Comparison of ENCODE assay signal across 9 cellular contexts in the genomic region with DNA sequence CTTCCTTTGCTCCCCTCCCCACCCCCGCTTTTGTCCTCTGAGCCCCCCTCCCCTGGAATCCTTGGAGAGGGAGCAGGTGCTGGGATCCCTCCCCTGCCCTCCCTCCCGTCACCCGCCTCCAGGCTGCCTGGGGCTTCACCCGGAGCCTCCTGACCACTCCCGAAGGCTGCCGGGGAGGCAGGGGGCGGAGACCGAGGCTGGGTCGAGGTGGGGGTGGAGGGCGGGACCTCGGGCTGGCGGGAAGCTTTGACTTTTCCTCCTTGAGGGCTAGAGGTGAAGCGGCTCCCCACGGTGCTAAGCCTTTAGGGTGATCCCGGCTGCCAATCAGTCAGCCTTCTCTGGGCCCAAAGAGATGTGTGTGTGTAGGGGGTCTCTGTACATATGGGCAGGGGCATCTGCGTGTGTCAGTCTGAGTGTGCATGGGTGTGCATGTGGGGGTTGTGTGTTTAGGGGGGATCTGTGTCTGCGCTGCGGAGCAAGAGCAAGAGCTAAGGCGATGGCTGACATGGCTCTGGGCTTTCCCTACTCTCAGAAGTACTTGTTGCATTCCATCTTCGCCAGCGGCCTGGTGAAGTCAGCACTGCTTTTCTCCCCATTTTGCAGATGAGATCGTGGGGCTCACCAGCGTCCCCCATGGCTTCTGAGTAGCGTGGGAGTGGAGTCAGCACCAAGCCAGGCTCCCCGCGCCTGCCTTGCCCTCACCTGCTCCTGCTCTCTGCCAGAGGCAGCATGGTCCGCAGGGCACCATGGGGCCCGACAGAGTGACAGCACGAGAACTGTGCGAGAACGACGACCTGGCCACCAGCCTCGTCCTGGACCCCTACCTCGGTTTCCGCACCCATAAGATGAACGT. TPM values are rescaled to one million over a fixed set of nuclear protein-coding genes. Genes with fewer than 3 reads are reported as not detected.
DNase-seq lines count a peak whose midpoint lies in the region; ATAC-seq and TF ChIP-seq lines count a peak whose summit lies in the region.
"Had no signal": no experiment of that assay in that cellular context is flagged by ENCODE, and none has a peak within 500 bp of the region (broad histone marks: within the 10 kb centered on the region; RNA-seq: fewer than 3 reads in every experiment).

No MANE protein-coding gene starts in this region.

- intact Hi-C loops in activated CD8-positive, alpha-beta T cell treated with anti-CD3 and anti-CD28 coated beads for 36 hours (cut with micrococcal nuclease), result no loop called here

- TF ChIP-seq CTCF in activated CD8-positive, alpha-beta T cell treated with anti-CD3 and anti-CD28 coated beads for 36 hours (IDR thresholded peaks at IDR 0.05), result no peak

- H3K27me3 Mint-ChIP-seq in activated CD8-positive, alpha-beta T cell treated with anti-CD3 and anti-CD28 coated beads for 36 hours, result peaks cover 2% of the 10 kb centered on the region
- peaks cover 16 to 27% (median 18%) of the 10 kb centered on the region in 3 donors for H3K27me3 Mint-ChIP-seq in naive B cell
- H3K27me3 Mint-ChIP-seq in stimulated activated naive CD8-positive, alpha-beta T cell treated with anti-CD3 and anti-CD28 coated beads, Interleukin-15, Interleukin-2, amounts not matched to agents 100 ng/mL and 50 ng/mL, for 24 hours, result no peaks in the 10 kb centered on the region

- H3K27ac Mint-ChIP-seq in activated CD8-positive, alpha-beta T cell treated with anti-CD3 and anti-CD28 coated beads for 36 hours, result peak overlapping the region; percentile 91
- H3K27ac Mint-ChIP-seq in naive B cell, result peak overlapping the region in 5 of 6 donors; percentile 72 to 98 (median 90)
- H3K27ac Mint-ChIP-seq in stimulated activated naive CD8-positive, alpha-beta T cell treated with anti-CD3 and anti-CD28 coated beads, Interleukin-15, Interleukin-2, amounts not matched to agents 100 ng/mL and 50 ng/mL, for 24 hours, result no peak overlapping the region

- H3K9me3 Mint-ChIP-seq in activated CD8-positive, alpha-beta T cell treated with anti-CD3 and anti-CD28 coated beads for 36 hours, result no peaks in the 10 kb centered on the region
- H3K9me3 Mint-ChIP-seq in naive B cell, result no peaks in the 10 kb centered on the region
- H3K9me3 Mint-ChIP-seq in stimulated activated naive CD8-positive, alpha-beta T cell treated with anti-CD3 and anti-CD28 coated beads, Interleukin-15, Interleukin-2, amounts not matched to agents 100 ng/mL and 50 ng/mL, for 24 hours, result no peaks in the 10 kb centered on the region

- peak; percentile 20 for DNase-seq in activated gamma-delta T cell treated with anti-CD3 and anti-CD28 coated beads, Interleukin-2, amount 50 U/mL, for 16 hours (ENCODE audit: low read depth)
- DNase-seq in activated gamma-delta T cell treated with Interleukin-2 at 50 U/mL for 16 hours, result no peak
- peak; percentile 16 for DNase-seq in NCI-H524 treated with DMSO at 0.1 percent for 48 hours (lab: John Stamatoyannopoulos, UW)
- DNase-seq in activated CD8-positive, alpha-beta T cell treated with anti-CD3 and anti-CD28 coated beads for 36 hours, result peak; percentile 80
- no peak for DNase-seq in epithelial cell of prostate (ENCODE audit: low read depth, low spot score)
- DNase-seq in naive B cell, result no peak

- peak overlapping the region; percentile 100 for H3K27ac ChIP-seq in epithelial cell of prostate

- peaks cover 18% of the 10 kb centered on the region for H3K36me3 Mint-ChIP-seq in activated CD8-positive, alpha-beta T cell treated with anti-CD3 and anti-CD28 coated beads for 36 hours (ENCODE audit: low read depth)
- no peaks in the 10 kb centered on the region for H3K36me3 Mint-ChIP-seq in naive B cell
- H3K36me3 Mint-ChIP-seq in stimulated activated naive CD8-positive, alpha-beta T cell treated with anti-CD3 and anti-CD28 coated beads, Interleukin-15, Interleukin-2, amounts not matched to agents 100 ng/mL and 50 ng/mL, for 24 hours (ENCODE audit: low read depth), result peaks cover 16% of the 10 kb centered on the region

- CTCF ChIA-PET in activated CD8-positive, alpha-beta T cell treated with anti-CD3 and anti-CD28 coated beads for 36 hours (lab: Charles Lee), result interaction anchor here (0.7 to 1.8 kb wide), 3 partner anchors 8 to 43 kb away, joined by 3 to 5 read pairs (median 3); a partner anchor contains a TSS

- no peak for ATAC-seq in activated CD8-positive, alpha-beta T cell treated with anti-CD3 and anti-CD28 coated beads for 36 hours
- ATAC-seq in naive B cell (ENCODE audit: low read depth in 2 of 2), result no peak
- ATAC-seq in HG02970 (IDR thresholded peaks at IDR 0.05; ENCODE audit: low FRiP score, unreplicated experiment), result no peak

- POLR2A ChIA-PET in activated CD8-positive, alpha-beta T cell treated with anti-CD3 and anti-CD28 coated beads for 36 hours (lab: Charles Lee), result interaction anchor here (0.6 to 1.7 kb wide), 3 partner anchors 42 to 82 kb away, joined by 3 to 6 read pairs (median 3); a partner anchor contains a TSS

- H3K4me3 Mint-ChIP-seq in activated CD8-positive, alpha-beta T cell treated with anti-CD3 and anti-CD28 coated beads for 36 hours, result peak overlapping the region; percentile 90
- peak overlapping the region; percentile 78 to 97 (median 86) for H3K4me3 Mint-ChIP-seq in naive B cell
- H3K4me3 Mint-ChIP-seq in stimulated activated naive CD8-positive, alpha-beta T cell treated with anti-CD3 and anti-CD28 coated beads, Interleukin-15, Interleukin-2, amounts not matched to agents 100 ng/mL and 50 ng/mL, for 24 hours, result peak overlapping the region; percentile 87

- peaks cover 12% of the 10 kb centered on the region for H3K4me1 Mint-ChIP-seq in activated CD8-positive, alpha-beta T cell treated with anti-CD3 and anti-CD28 coated beads for 36 hours (ENCODE audit: low read depth)
- H3K4me1 Mint-ChIP-seq in naive B cell, result peaks cover 26 to 28% (median 26%) of the 10 kb centered on the region in 3 donors
- H3K4me1 Mint-ChIP-seq in stimulated activated naive CD8-positive, alpha-beta T cell treated with anti-CD3 and anti-CD28 coated beads, Interleukin-15, Interleukin-2, amounts not matched to agents 100 ng/mL and 50 ng/mL, for 24 hours (ENCODE audit: low read depth), result peaks cover 21% of the 10 kb centered on the region

RNA-seq across cellular contexts. Expression of a gene that starts 1.7 kb away (rescaled TPM):
- total RNA-seq in activated CD8-positive, alpha-beta T cell treated with anti-CD3 and anti-CD28 coated beads for 36 hours, result 10 to 100 TPM; 32.6 to 33.1 TPM
- polyA plus RNA-seq in naive B cell (ENCODE audit: low read depth in 6 of 6), result 1 to 10 TPM in 4 of 6 donors, under 1 TPM in 1, not detected in 1; 0.83 to 2.4 (median 1.3) TPM

RNA-seq across cellular contexts. Expression of a gene that starts 13.1 kb away (rescaled TPM):
- total RNA-seq in activated CD8-positive, alpha-beta T cell treated with anti-CD3 and anti-CD28 coated beads for 36 hours, result not detected
- polyA plus RNA-seq in naive B cell (ENCODE audit: low read depth in 6 of 6), result not detected
- total RNA-seq: lung microvascular endothelial cell had no signal

RNA-seq across cellular contexts. Expression of a gene that starts 16.3 kb away (rescaled TPM):
- not detected for total RNA-seq in activated CD8-positive, alpha-beta T cell treated with anti-CD3 and anti-CD28 coated beads for 36 hours
- polyA plus RNA-seq in naive B cell (ENCODE audit: low read depth in 6 of 6), result not detected
- total RNA-seq: lung microvascular endothelial cell had no signal

RNA-seq across cellular contexts. Expression of a gene that starts 21.6 kb away (rescaled TPM):
- not detected for total RNA-seq in activated CD8-positive, alpha-beta T cell treated with anti-CD3 and anti-CD28 coated beads for 36 hours
- not detected for polyA plus RNA-seq in naive B cell (ENCODE audit: low read depth in 6 of 6)
- total RNA-seq: lung microvascular endothelial cell had no signal

RNA-seq across cellular contexts. Expression of a gene that starts 28.8 kb away (rescaled TPM):
- under 1 TPM in 1 of 2 experiments, not detected in 1; 0.18 TPM for total RNA-seq in activated CD8-positive, alpha-beta T cell treated with anti-CD3 and anti-CD28 coated beads for 36 hours
- not detected for polyA plus RNA-seq in naive B cell (ENCODE audit: low read depth in 6 of 6)
- total RNA-seq: lung microvascular endothelial cell had no signal

Comparison
In these comparisons a context has a peak if more than half of its experiments do, and no peak if none do; other contexts are left out.
1. DNase-seq: peak in activated gamma-delta T cell treated with anti-CD3 and anti-CD28 coated beads, Interleukin-2, amount 50 U/mL, for 16 hours (single experiment), NCI-H524 treated with DMSO at 0.1 percent for 48 hours (single experiment) and activated CD8-positive, alpha-beta T cell treated with anti-CD3 and anti-CD28 coated beads for 36 hours (single experiment); none in activated gamma-delta T cell treated with Interleukin-2 at 50 U/mL for 16 hours (single experiment), epithelial cell of prostate (single experiment) and naive B cell (single experiment).
2. Peak in every context shown above with its lines, with median percentiles within 50 percentile points of each other: H3K4me3 Mint-ChIP-seq.